In genomic region chr10:96978621-96979154, GRCh38 we compare ENCODE assay signal across 10 cellular contexts.
DNase-seq lines count a peak whose midpoint lies in the region; ATAC-seq lines count a peak whose summit lies in the region.
"Had no signal": no experiment of that assay in that cellular context is flagged by ENCODE, and none has a peak within 500 bp of the region (broad histone marks: within the 10 kb centered on the region; RNA-seq: fewer than 3 reads in every experiment).

No MANE protein-coding gene starts in this region.

- H3K9me3 Mint-ChIP-seq in activated naive CD8-positive, alpha-beta T cell treated with anti-CD3 and anti-CD28 coated beads for 36 hours: no peaks in the 10 kb centered on the region
- no peaks in the 10 kb centered on the region for H3K9me3 Mint-ChIP-seq in naive thymus-derived CD8-positive, alpha-beta T cell

- DNase-seq in activated CD4-positive, CD25-positive, alpha-beta regulatory T cell treated with anti-CD3 and anti-CD28 coated beads, Interleukin-2, amount 50 U/mL, for 72 hours: no peak
- no peak for DNase-seq in activated naive CD8-positive, alpha-beta T cell treated with anti-CD3 and anti-CD28 coated beads for 36 hours
- DNase-seq in cerebellum (ENCODE audit: low spot score) (no peak), DMS 273 treated with DMSO at 0.1 percent for 48 hours (lab: John Stamatoyannopoulos, UW) (no peak)
- DNase-seq in naive thymus-derived CD8-positive, alpha-beta T cell: no peak
- DNase-seq: occipital lobe, transverse colon had no signal

- peaks cover 26% of the 10 kb centered on the region for H3K36me3 Mint-ChIP-seq in activated naive CD8-positive, alpha-beta T cell treated with anti-CD3 and anti-CD28 coated beads for 36 hours
- H3K36me3 Mint-ChIP-seq in naive thymus-derived CD8-positive, alpha-beta T cell: peaks cover 12 to 32% (median 28%) of the 10 kb centered on the region in 3 donors

- POLR2A ChIA-PET in naive thymus-derived CD8-positive, alpha-beta T cell (lab: Charles Lee): no interaction called here

- H3K4me3 Mint-ChIP-seq in activated naive CD8-positive, alpha-beta T cell treated with anti-CD3 and anti-CD28 coated beads for 36 hours: no peak overlapping the region
- no peak overlapping the region for H3K4me3 Mint-ChIP-seq in naive thymus-derived CD8-positive, alpha-beta T cell

- no peaks in the 10 kb centered on the region for H3K27me3 Mint-ChIP-seq in activated naive CD8-positive, alpha-beta T cell treated with anti-CD3 and anti-CD28 coated beads for 36 hours
- H3K27me3 Mint-ChIP-seq in naive thymus-derived CD8-positive, alpha-beta T cell: no peaks in the 10 kb centered on the region

- H3K4me1 Mint-ChIP-seq in activated naive CD8-positive, alpha-beta T cell treated with anti-CD3 and anti-CD28 coated beads for 36 hours: peaks cover 20% of the 10 kb centered on the region
- peaks cover 0 to 11% (median 6%) of the 10 kb centered on the region in 4 donors for H3K4me1 Mint-ChIP-seq in naive thymus-derived CD8-positive, alpha-beta T cell

- peak; percentile 82 to 90 for ATAC-seq in activated CD4-positive, CD25-positive, alpha-beta regulatory T cell treated with anti-CD3 and anti-CD28 coated beads, Interleukin-2, amount 50 U/mL, for 24 hours
- ATAC-seq in GM21360 (IDR thresholded peaks at IDR 0.05; ENCODE audit: unreplicated experiment) (peak; percentile 71), HG03039 (IDR thresholded peaks at IDR 0.05; ENCODE audit: unreplicated experiment) (peak; percentile 80)
- ATAC-seq in naive thymus-derived CD8-positive, alpha-beta T cell: no peak

- peak overlapping the region; percentile 90 for H3K27ac Mint-ChIP-seq in activated naive CD8-positive, alpha-beta T cell treated with anti-CD3 and anti-CD28 coated beads for 36 hours
- no peak overlapping the region for H3K27ac Mint-ChIP-seq in naive thymus-derived CD8-positive, alpha-beta T cell

Comparison
In these comparisons a context has a peak if more than half of its experiments do, and no peak if none do; other contexts are left out.
1. ATAC-seq: peak in activated CD4-positive, CD25-positive, alpha-beta regulatory T cell treated with anti-CD3 and anti-CD28 coated beads, Interleukin-2, amount 50 U/mL, for 24 hours (2 of 2), GM21360 (single experiment) and HG03039 (single experiment); none in naive thymus-derived CD8-positive, alpha-beta T cell (0 of 2).